In genomic region chr5:113274836-113275414, GRCh38 we compare ENCODE assay signal across 16 cellular contexts.
DNase-seq lines count a peak whose midpoint lies in the region; ATAC-seq lines count a peak whose summit lies in the region.
"Had no signal": no experiment of that assay in that cellular context is flagged by ENCODE, and none has a peak within 500 bp of the region (broad histone marks: within the 10 kb centered on the region; RNA-seq: fewer than 3 reads in every experiment).

No MANE protein-coding gene starts in this region.

- H3K36me3 Mint-ChIP-seq in effector memory CD8-positive, alpha-beta T cell (ENCODE audit: insufficient read depth) = no peaks in the 10 kb centered on the region
- H3K36me3 Mint-ChIP-seq: activated naive CD4-positive, alpha-beta T cell treated with anti-CD3 and anti-CD28 coated beads, Interleukin-2, amount 50 U/mL, for 24 hours; CD8-positive, alpha-beta memory T cell; naive B cell had no signal

- no peak for DNase-seq in Right ventricle myocardium inferior (ENCODE audit: missing footprints)
- no peak for DNase-seq in cardiac septum (ENCODE audit: low spot score)
- DNase-seq in Right ventricle myocardium superior = no peak
- DNase-seq in NCI-H1694 treated with DMSO at 0.1 percent for 48 hours (lab: John Stamatoyannopoulos, UW) = no peak
- no peak for DNase-seq in effector memory CD8-positive, alpha-beta T cell
- DNase-seq in DMS53 treated with DMSO at 0.1 percent for 48 hours (lab: John Stamatoyannopoulos, UW; ENCODE audit: unreplicated experiment) = no peak
- DNase-seq in NCI-H1417 treated with DMSO at 0.1 percent for 48 hours (lab: John Stamatoyannopoulos, UW) = no peak
- DNase-seq: CD8-positive, alpha-beta memory T cell; GF-D8; naive B cell; NCI-H2029 treated with DMSO at 0.1 percent for 48 hours; WERI-Rb-1 had no signal

- intact Hi-C loops in Right ventricle myocardium inferior (cut with DNase I) (no loop called here), cardiac septum (cut with DNase I) (no loop called here), Right ventricle myocardium superior (cut with DNase I) (no loop called here)

- H3K9me3 Mint-ChIP-seq in effector memory CD8-positive, alpha-beta T cell = no peaks in the 10 kb centered on the region
- H3K9me3 Mint-ChIP-seq: activated naive CD4-positive, alpha-beta T cell treated with anti-CD3 and anti-CD28 coated beads, Interleukin-2, amount 50 U/mL, for 24 hours; CD8-positive, alpha-beta memory T cell; naive B cell had no signal

- H3K4me1 ChIP-seq in mesodermal cell (ENCODE audit: control insufficient read depth, insufficient read depth, low read length, poor library complexity, severe bottlenecking) = peaks cover 34% of the 10 kb centered on the region

- H3K27ac Mint-ChIP-seq in effector memory CD8-positive, alpha-beta T cell = no peak overlapping the region
- H3K27ac Mint-ChIP-seq: activated naive CD4-positive, alpha-beta T cell treated with anti-CD3 and anti-CD28 coated beads, Interleukin-2, amount 50 U/mL, for 24 hours; CD8-positive, alpha-beta memory T cell; naive B cell had no signal

- no peaks in the 10 kb centered on the region for H3K36me3 ChIP-seq in mesodermal cell (ENCODE audit: control insufficient read depth, insufficient read depth, low read length)

- ATAC-seq in Right ventricle myocardium inferior (peak; percentile 66), Right ventricle myocardium superior (ENCODE audit: poor library complexity) (peak; percentile 85)
- no peak for ATAC-seq in effector memory CD8-positive, alpha-beta T cell (replicated peaks)

- H3K27me3 Mint-ChIP-seq in effector memory CD8-positive, alpha-beta T cell = no peaks in the 10 kb centered on the region
- H3K27me3 Mint-ChIP-seq: activated naive CD4-positive, alpha-beta T cell treated with anti-CD3 and anti-CD28 coated beads, Interleukin-2, amount 50 U/mL, for 24 hours; CD8-positive, alpha-beta memory T cell had no signal

- H3K4me3 ChIP-seq in mesodermal cell (ENCODE audit: extremely low read depth, insufficient read depth, low read length, poor library complexity, severe bottlenecking) = no peak overlapping the region
- H3K4me3 ChIP-seq: skin epidermis had no signal

- no CpG with 5 or more reads among the region's 3 CpGs for WGBS in mesodermal cell (ENCODE audit: insufficient coverage in 2 of 2), 2 experiments

- H3K4me1 Mint-ChIP-seq in effector memory CD8-positive, alpha-beta T cell (ENCODE audit: low read depth in 2 of 2) = peaks cover 8 to 9% of the 10 kb centered on the region in 2 donors
- H3K4me1 Mint-ChIP-seq: naive B cell had no signal

- H3K27ac ChIP-seq in mesodermal cell (ENCODE audit: low read depth, low read length, severe bottlenecking) = peak overlapping the region; percentile 47
- H3K27ac ChIP-seq: 22Rv1, skin epidermis had no signal

- H3K4me3 Mint-ChIP-seq in effector memory CD8-positive, alpha-beta T cell = no peak overlapping the region
- H3K4me3 Mint-ChIP-seq: activated naive CD4-positive, alpha-beta T cell treated with anti-CD3 and anti-CD28 coated beads, Interleukin-2, amount 50 U/mL, for 24 hours; CD8-positive, alpha-beta memory T cell; naive B cell had no signal

- no peaks in the 10 kb centered on the region for H3K9me3 ChIP-seq in mesodermal cell (ENCODE audit: control insufficient read depth, low read length)
